8 cellular contexts compared by ENCODE assay signal in the genomic region with DNA sequence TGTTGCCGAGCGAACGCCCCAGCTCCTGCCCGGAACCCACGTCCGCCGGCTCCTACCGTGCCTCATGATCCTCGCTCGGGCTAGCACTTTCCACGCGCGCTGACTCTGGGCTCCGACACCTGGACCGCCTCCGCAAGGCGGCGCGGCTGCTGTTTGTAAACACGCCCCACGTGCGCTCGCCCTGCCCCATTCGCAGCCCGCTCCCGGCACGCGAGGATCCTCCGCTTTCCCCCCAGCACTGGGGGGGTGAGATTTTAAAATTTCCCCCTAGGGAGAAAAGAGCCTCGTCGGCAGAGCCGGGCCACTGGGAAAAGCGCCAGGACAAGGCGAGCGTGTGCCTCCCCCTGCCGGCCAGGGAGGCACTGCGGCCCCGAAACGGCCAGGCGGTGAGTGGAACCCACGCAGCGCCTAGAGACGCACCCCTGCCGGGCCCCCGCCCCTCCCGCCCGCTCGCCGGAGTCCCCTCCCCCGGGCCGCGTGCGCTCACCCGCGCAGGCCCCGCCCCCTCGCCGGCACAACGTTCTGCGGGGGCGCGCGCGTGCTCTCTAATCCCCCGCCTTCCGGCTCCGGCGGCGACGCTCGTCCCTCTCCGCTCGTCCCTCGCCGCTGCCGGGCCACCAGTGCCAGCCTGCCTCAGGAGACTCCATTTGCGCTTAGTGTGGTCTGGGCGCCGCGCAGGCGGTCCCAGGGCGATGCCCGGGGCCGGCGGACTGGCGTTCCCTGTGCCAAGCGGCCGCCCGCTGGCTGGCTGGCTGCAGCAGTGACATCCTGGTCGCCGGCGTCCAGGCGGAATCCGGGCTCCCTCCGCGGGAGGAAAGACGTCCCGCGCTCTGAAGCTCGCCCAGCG. TPM values are rescaled to one million over a fixed set of nuclear protein-coding genes. Genes with fewer than 3 reads are reported as not detected.
DNase-seq lines count a peak whose midpoint lies in the region; ATAC-seq and TF ChIP-seq lines count a peak whose summit lies in the region.

Gene TIGD2, plus strand, starts transcription at position 548 of the 847 bp plus-strand sequence. CDS start 1,442 bp downstream, outside the sequence.

- peak within 1 kb of the TSS; percentile 91 for H3K14ac ChIP-seq in neuronal stem cell (ENCODE audit: low read length)

- H3K27me3 ChIP-seq in H7 (ENCODE audit: control insufficient read depth, insufficient read depth, low read length), result peaks cover 23% of the 10 kb centered on the region
- peaks cover 12% of the 10 kb centered on the region for H3K27me3 ChIP-seq in RWPE2 (ENCODE audit: insufficient read depth, poor library complexity, severe bottlenecking)
- peaks cover 25% of the 10 kb centered on the region for H3K27me3 ChIP-seq in foreskin keratinocyte
- H3K27me3 ChIP-seq in neuronal stem cell (ENCODE audit: control insufficient read depth in 3 of 3, insufficient read depth in 3 of 3, low read depth in 1 of 3, low read length in 3 of 3), result peaks cover 0 to 29% (median 18%) of the 10 kb centered on the region in 3 experiments

- H3K79me1 ChIP-seq in neuronal stem cell (ENCODE audit: low read depth, low read length), result peaks cover 3% of the 10 kb centered on the region

- peak within 1 kb of the TSS; percentile 93 for H3K9ac ChIP-seq in neuronal stem cell (ENCODE audit: low read depth, low read length, poor library complexity)

- H3K4ac ChIP-seq in neuronal stem cell (ENCODE audit: low read length), result no peak within 1 kb of the TSS

- H2BK12ac ChIP-seq in neuronal stem cell (ENCODE audit: low read length), result no peak within 1 kb of the TSS

- no peak within 1 kb of the TSS for H4K91ac ChIP-seq in neuronal stem cell (ENCODE audit: low read depth, low read length, poor library complexity)

- WGBS in neuronal stem cell (ENCODE audit: extremely low coverage in 2 of 2, insufficient read length in 2 of 2, insufficient replicate concordance in 1 of 2), 2 donors, result no CpG with 5 or more reads among the region's 101 CpGs

- peak; percentile 77 for TF ChIP-seq CTCF in RWPE2 (IDR thresholded peaks at IDR 0.05; ENCODE audit: poor library complexity, severe bottlenecking)
- TF ChIP-seq CTCF in foreskin keratinocyte (conservative IDR thresholded peaks at IDR 0.05), result peak; percentile 86

- H2BK120ac ChIP-seq in neuronal stem cell (ENCODE audit: low read depth, low read length), result peak within 1 kb of the TSS; percentile 24

- DNase-seq in GDM1 (lab: John Stamatoyannopoulos, UW) (peak; percentile 90), H7 (peak; percentile 96), LoVo (ENCODE audit: low spot score) (peak; percentile 95), RWPE2 (ENCODE audit: low spot score) (peak; percentile 76), activated gamma-delta T cell treated with Interleukin-2 at 50 U/mL for 16 hours (peak; percentile 87), foreskin keratinocyte (peak; percentile 55 to 77), neuronal stem cell (ENCODE audit: low spot score) (peak; percentile 88), substantia nigra (lab: John Stamatoyannopoulos, UW) (peak; percentile 30 to 96 (median 82))

- peak within 1 kb of the TSS; percentile 100 for H3K18ac ChIP-seq in neuronal stem cell (ENCODE audit: low read length)

- peak within 1 kb of the TSS; percentile 57 for H2BK15ac ChIP-seq in neuronal stem cell (ENCODE audit: low read length)

- H3K4me1 ChIP-seq in RWPE2 (ENCODE audit: insufficient read depth, poor library complexity, severe bottlenecking) (peaks cover 8% of the 10 kb centered on the region), foreskin keratinocyte (peaks cover 5% of the 10 kb centered on the region), neuronal stem cell (ENCODE audit: control insufficient read depth in 2 of 2, insufficient read depth in 1 of 2, low read depth in 1 of 2, low read length in 2 of 2) (peaks cover 6 to 7% of the 10 kb centered on the region in 2 donors)

- H3K9me3 ChIP-seq in RWPE2 (ENCODE audit: severe bottlenecking) (no peaks in the 10 kb centered on the region), neuronal stem cell (replicated peaks in 1 of 2; ENCODE audit: control insufficient read depth in 2 of 2, insufficient read depth in 1 of 2, low read depth in 1 of 2, low read length in 2 of 2) (peaks cover 4 to 23% of the 10 kb centered on the region in 2 donors)

- no peak within 1 kb of the TSS for H4K8ac ChIP-seq in neuronal stem cell (ENCODE audit: low read depth, low read length)

- peak within 1 kb of the TSS; percentile 92 for H3K23ac ChIP-seq in neuronal stem cell (ENCODE audit: low read depth, low read length, poor library complexity)

- H3K27ac ChIP-seq in RWPE2 (ENCODE audit: poor library complexity, severe bottlenecking), result peak within 1 kb of the TSS; percentile 72
- H3K27ac ChIP-seq in foreskin keratinocyte, result peak within 1 kb of the TSS; percentile 41
- no peak within 1 kb of the TSS for H3K27ac ChIP-seq in neuronal stem cell (replicated peaks; ENCODE audit: low read length)
- H3K27ac ChIP-seq in substantia nigra (ENCODE audit: low read depth, low read length, poor library complexity, severe bottlenecking), result peak within 1 kb of the TSS; percentile 80

- no peak within 1 kb of the TSS for H2AK5ac ChIP-seq in neuronal stem cell (ENCODE audit: low read depth, low read length)

- H3K36me3 ChIP-seq in H7 (replicated peaks; ENCODE audit: control insufficient read depth, insufficient read depth, low read length) (no peaks in the 10 kb centered on the region), RWPE2 (ENCODE audit: low read depth) (peaks cover 16% of the 10 kb centered on the region), neuronal stem cell (replicated peaks in 1 of 2; ENCODE audit: control insufficient read depth in 2 of 2, insufficient read depth in 2 of 2, low read length in 2 of 2) (peaks cover 2 to 26% of the 10 kb centered on the region in 2 donors)

- ATAC-seq in RWPE2 (ENCODE audit: low read depth) (peak; percentile 76), foreskin keratinocyte (peak; percentile 89)

- peak within 1 kb of the TSS; percentile 63 for H2BK5ac ChIP-seq in neuronal stem cell (ENCODE audit: low read length)

- peak within 1 kb of the TSS; percentile 100 for H2AFZ ChIP-seq in neuronal stem cell (ENCODE audit: low read length)

- H3K4me3 ChIP-seq in H7 (ENCODE audit: insufficient read depth, low read depth, low read length) (peak within 1 kb of the TSS; percentile 83), RWPE2 (ENCODE audit: severe bottlenecking) (peak within 1 kb of the TSS; percentile 73), neuronal stem cell (ENCODE audit: low read length in 2 of 2) (peak within 1 kb of the TSS; percentile 71 to 98)

- H3K4me2 ChIP-seq in neuronal stem cell (ENCODE audit: insufficient read depth, low read length, poor library complexity, severe bottlenecking), result peak within 1 kb of the TSS; percentile 97

RNA-seq across cellular contexts. Expression of gene TIGD2, which starts in this region (rescaled TPM):
- total RNA-seq in H7 (2014; rRNA removed; shearing (Covaris generic)), result 6.4 and 7.3 TPM in 2 replicates
- total RNA-seq in foreskin keratinocyte, result 9.7 and 11.0 TPM in 2 replicates
- polyA plus RNA-seq in foreskin keratinocyte, result 4.3 and 5.9 TPM in 2 replicates
- polyA plus RNA-seq in neuronal stem cell (2013, experiment 1 of 2), result 8.4 TPM
- 8.5 TPM for polyA plus RNA-seq in neuronal stem cell (2013, experiment 2 of 2)
